In the genomic region with DNA sequence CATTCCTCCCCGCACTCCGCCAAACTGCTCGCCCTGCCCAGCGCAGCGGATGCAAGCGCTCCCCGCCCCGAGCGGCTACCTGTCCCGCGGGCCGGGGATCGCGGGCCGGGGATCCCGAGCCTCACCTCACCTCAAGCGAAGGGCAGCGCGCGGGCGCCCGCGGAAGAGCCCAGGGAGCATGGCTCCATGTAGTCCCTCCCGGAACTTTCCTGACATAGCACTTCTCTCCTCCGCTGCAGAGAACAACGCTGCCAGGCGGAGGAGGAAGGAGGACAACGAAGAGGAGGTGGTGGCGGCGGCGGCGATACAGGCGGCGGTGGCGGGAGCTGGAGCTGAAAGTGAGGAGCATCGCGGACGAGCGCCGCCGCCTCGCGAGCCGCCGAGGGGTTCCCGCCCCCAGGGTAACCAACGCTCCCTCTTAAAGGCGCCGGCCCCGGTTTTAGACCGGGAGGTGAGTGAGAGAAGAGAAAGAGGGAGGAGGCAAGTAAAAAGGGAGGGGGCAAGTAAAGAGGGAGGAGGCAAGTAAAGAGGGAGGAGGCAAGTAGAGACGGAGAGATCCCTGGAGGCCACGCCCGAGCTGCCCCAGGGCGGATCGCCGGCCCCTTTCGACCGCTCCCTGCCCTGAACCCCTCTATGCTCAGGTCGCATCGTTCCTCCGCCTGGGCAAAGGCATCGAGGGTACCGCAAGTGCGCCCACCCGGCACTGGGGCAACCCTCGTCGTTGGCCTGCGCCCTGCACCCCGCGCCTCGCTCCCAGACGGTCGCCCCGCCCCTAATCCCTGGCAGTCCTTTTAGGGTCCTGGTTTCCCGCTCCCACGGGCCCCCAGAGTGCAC, we compare ENCODE assay signal across 8 cellular contexts. TPM values are rescaled to one million over a fixed set of nuclear protein-coding genes. Genes with fewer than 3 reads are reported as not detected.
A peak's percentile ranks its signal among the peaks of the same experiment; 100 is the strongest.
DNase-seq lines count a peak whose midpoint lies in the region; ATAC-seq and TF ChIP-seq lines count a peak whose summit lies in the region.

Gene GPR63 (minus strand): TSS at position 340 of the 834 bp plus-strand sequence. CDS start 37,746 bp downstream, outside the sequence.

- no peak for TF ChIP-seq POLR2A in lower leg skin (IDR thresholded peaks at IDR 0.05)

- DNase-seq in AG08396 (ENCODE audit: low spot score) (peak; percentile 93), NCI-H2196 (lab: John Stamatoyannopoulos, UW; ENCODE audit: unreplicated experiment) (peak; percentile 31), lower leg skin (ENCODE audit: low spot score in 2 of 2) (peak; percentile 25 to 93)
- DNase-seq in activated CD4-positive, alpha-beta T cell treated with anti-CD3 and anti-CD28 coated beads for 4 hours = peak; percentile 62
- DNase-seq in stimulated activated CD4-positive, alpha-beta T cell treated with anti-CD3 and anti-CD28 coated beads, Interleukin-4, amount 100 ng/mL, for 48 hours (ENCODE audit: low read depth in 2 of 2) = peak; percentile 60 to 72

- peak within 1 kb of the TSS; percentile 70 for H3K27ac Mint-ChIP-seq in dendritic cell treated with granulocyte-macrophage colony-stimulating factor and Interleukin-4, amounts not matched to agents 40 ng/mL and 50 ng/mL, for 4 days

- no peak for TF ChIP-seq CTCF in lower leg skin (IDR thresholded peaks at IDR 0.05)

- peak within 1 kb of the TSS; percentile 89 for H3K4me3 Mint-ChIP-seq in dendritic cell treated with granulocyte-macrophage colony-stimulating factor and Interleukin-4, amounts not matched to agents 40 ng/mL and 50 ng/mL, for 4 days

- peaks cover 7% of the 10 kb centered on the region for H3K36me3 Mint-ChIP-seq in dendritic cell treated with granulocyte-macrophage colony-stimulating factor and Interleukin-4, amounts not matched to agents 40 ng/mL and 50 ng/mL, for 4 days (ENCODE audit: low read depth)

- 1% methylated on average over 54 to 77 of the region's 77 CpGs for WGBS in lower leg skin, 2 donors

- peaks cover 19% of the 10 kb centered on the region for H3K4me1 Mint-ChIP-seq in dendritic cell treated with granulocyte-macrophage colony-stimulating factor and Interleukin-4, amounts not matched to agents 40 ng/mL and 50 ng/mL, for 4 days (ENCODE audit: low read depth)

- peaks cover 47% of the 10 kb centered on the region for H3K27me3 Mint-ChIP-seq in dendritic cell treated with granulocyte-macrophage colony-stimulating factor and Interleukin-4, amounts not matched to agents 40 ng/mL and 50 ng/mL, for 4 days

- peak; percentile 82 for ATAC-seq in GM18861 (IDR thresholded peaks at IDR 0.05; ENCODE audit: unreplicated experiment)
- peak; percentile 86 for ATAC-seq in HG03064 (IDR thresholded peaks at IDR 0.05; ENCODE audit: low read depth, unreplicated experiment)

- no peaks in the 10 kb centered on the region for H3K9me3 Mint-ChIP-seq in dendritic cell treated with granulocyte-macrophage colony-stimulating factor and Interleukin-4, amounts not matched to agents 40 ng/mL and 50 ng/mL, for 4 days

- H3K4me3 ChIP-seq in lower leg skin (ENCODE audit: low read depth, poor library complexity, severe bottlenecking) = peak within 1 kb of the TSS; percentile 49

- intact Hi-C loops in dendritic cell treated with granulocyte-macrophage colony-stimulating factor and Interleukin-4, amounts not matched to agents 40 ng/mL and 50 ng/mL, for 4 days (cut with micrococcal nuclease) = no loop called here
- intact Hi-C loops in lower leg skin (cut with DNase I; ENCODE audit: low total_unique reads) = no loop called here

RNA-seq across cellular contexts. Expression of gene GPR63, which starts in this region (rescaled TPM):
- under 1 TPM; 0.20 to 0.80 (median 0.48) TPM for total RNA-seq in lower leg skin

Comparison
In these comparisons a context has a peak if more than half of its experiments do, and no peak if none do; other contexts are left out.
1. Peak in every context shown above with its lines: DNase-seq, ATAC-seq and H3K4me3 ChIP-seq.
2. Peak in DNase-seq and H3K4me3 ChIP-seq in lower leg skin; RNA of the gene not detected or under 1 TPM.
3. DNase-seq: peak in every context shown above with its lines; median percentile 93 in AG08396; 66 in stimulated activated CD4-positive, alpha-beta T cell treated with anti-CD3 and anti-CD28 coated beads, Interleukin-4, amount 100 ng/mL, for 48 hours; 62 in activated CD4-positive, alpha-beta T cell treated with anti-CD3 and anti-CD28 coated beads for 4 hours; 59 in lower leg skin; 31 in NCI-H2196.